Comparison of ENCODE assay signal across 8 cellular contexts in genomic region chr18:5424903-5425302, GRCh38.
A peak's percentile ranks its signal among the peaks of the same experiment; 100 is the strongest.
DNase-seq lines count a peak whose midpoint lies in the region; ATAC-seq and TF ChIP-seq lines count a peak whose summit lies in the region.

No MANE protein-coding gene starts in this region.

- H3K27me3 Mint-ChIP-seq in WTC11 (ENCODE audit: low read depth): no peaks in the 10 kb centered on the region

- H3K4me1 ChIP-seq in left lung: no peaks in the 10 kb centered on the region

- no peaks in the 10 kb centered on the region for H3K27me3 ChIP-seq in left lung

- DNase-seq in GM03348 (ENCODE audit: low spot score) (peak; percentile 28), Kasumi-1 (lab: John Stamatoyannopoulos, UW) (peak; percentile 46 to 82), WTC11 (ENCODE audit: low spot score) (no peak), left lung (no peak), HuH-7 (ENCODE audit: low spot score) (no peak), ecto neural progenitor cell (ENCODE audit: low spot score) (no peak)

- H3K9me3 Mint-ChIP-seq in WTC11: no peaks in the 10 kb centered on the region

- H3K27ac ChIP-seq in 22Rv1 (no peak overlapping the region), left lung (no peak overlapping the region)

- H3K36me3 Mint-ChIP-seq in WTC11: no peaks in the 10 kb centered on the region

- no peak overlapping the region for H3K27ac Mint-ChIP-seq in WTC11

- no peaks in the 10 kb centered on the region for H3K36me3 ChIP-seq in left lung

- POLR2A ChIA-PET in WTC11 (lab: Charles Lee): no interaction called here

- no peaks in the 10 kb centered on the region for H3K4me1 Mint-ChIP-seq in WTC11

- CTCF ChIA-PET in WTC11 (lab: Charles Lee): interaction anchor here (0.9 kb wide), 1 partner anchor 122 kb away, joined by 6 read pairs; no protein-coding TSS in a partner anchor

- no peak overlapping the region for H3K4me3 Mint-ChIP-seq in WTC11

- intact Hi-C loops in left lung (cut with DNase I): no loop called here

- H3K9me3 ChIP-seq in left lung: no peaks in the 10 kb centered on the region

- ATAC-seq in WTC11 (no peak; the same call in 1 of the 2 replicates), left lung (peak; percentile 53), GM19395 (IDR thresholded peaks at IDR 0.05; ENCODE audit: unreplicated experiment) (no peak)

- TF ChIP-seq CTCF in 22Rv1 (IDR thresholded peaks at IDR 0.05): peak; percentile 64
- TF ChIP-seq CTCF in WTC11 (IDR thresholded peaks at IDR 0.05): peak; percentile 55
- peak; percentile 23 to 31 for TF ChIP-seq CTCF in left lung (IDR thresholded peaks at IDR 0.05)

- no peak overlapping the region for H3K4me3 ChIP-seq in left lung

TF ChIP-seq in WTC11, 78 proteins besides CTCF, POLR2A, EP300 and RAD21:
- TF ChIP-seq KAT7 (CRISPR knock-in tag; IDR thresholded peaks at IDR 0.05; ENCODE audit: borderline replicate concordance): no peak
- no peak for TF ChIP-seq ATF1 (CRISPR knock-in tag; IDR thresholded peaks at IDR 0.05)
- TF ChIP-seq, protein P1, sequence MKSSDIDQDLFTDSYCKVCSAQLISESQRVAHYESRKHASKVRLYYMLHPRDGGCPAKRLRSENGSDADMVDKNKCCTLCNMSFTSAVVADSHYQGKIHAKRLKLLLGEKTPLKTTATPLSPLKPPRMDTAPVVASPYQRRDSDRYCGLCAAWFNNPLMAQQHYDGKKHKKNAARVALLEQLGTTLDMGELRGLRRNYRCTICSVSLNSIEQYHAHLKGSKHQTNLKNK (CRISPR knock-in tag; IDR thresholded peaks at IDR 0.05): no peak
- TF ChIP-seq RORB (CRISPR knock-in tag; IDR thresholded peaks at IDR 0.05): no peak
- TF ChIP-seq, protein P2, sequence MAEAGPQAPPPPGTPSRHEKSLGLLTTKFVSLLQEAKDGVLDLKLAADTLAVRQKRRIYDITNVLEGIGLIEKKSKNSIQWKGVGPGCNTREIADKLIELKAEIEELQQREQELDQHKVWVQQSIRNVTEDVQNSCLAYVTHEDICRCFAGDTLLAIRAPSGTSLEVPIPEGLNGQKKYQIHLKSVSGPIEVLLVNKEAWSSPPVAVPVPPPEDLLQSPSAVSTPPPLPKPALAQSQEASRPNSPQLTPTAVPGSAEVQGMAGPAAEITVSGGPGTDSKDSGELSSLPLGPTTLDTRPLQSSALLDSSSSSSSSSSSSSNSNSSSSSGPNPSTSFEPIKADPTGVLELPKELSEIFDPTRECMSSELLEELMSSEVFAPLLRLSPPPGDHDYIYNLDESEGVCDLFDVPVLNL (CRISPR knock-in tag; IDR thresholded peaks at IDR 0.05; ENCODE audit: borderline replicate concordance, low read depth): no peak
- no peak for TF ChIP-seq NFATC4 (CRISPR knock-in tag; IDR thresholded peaks at IDR 0.05)
- no peak for TF ChIP-seq PRRX2 (CRISPR knock-in tag; IDR thresholded peaks at IDR 0.05)
- no peak for TF ChIP-seq ZNF219 (CRISPR knock-in tag; IDR thresholded peaks at IDR 0.05; ENCODE audit: borderline replicate concordance)
- no peak for TF ChIP-seq TEAD4 (CRISPR knock-in tag; IDR thresholded peaks at IDR 0.05)
- no peak for TF ChIP-seq IRF2 (CRISPR knock-in tag; IDR thresholded peaks at IDR 0.05; ENCODE audit: borderline replicate concordance, low read depth)
- TF ChIP-seq, protein P3, sequence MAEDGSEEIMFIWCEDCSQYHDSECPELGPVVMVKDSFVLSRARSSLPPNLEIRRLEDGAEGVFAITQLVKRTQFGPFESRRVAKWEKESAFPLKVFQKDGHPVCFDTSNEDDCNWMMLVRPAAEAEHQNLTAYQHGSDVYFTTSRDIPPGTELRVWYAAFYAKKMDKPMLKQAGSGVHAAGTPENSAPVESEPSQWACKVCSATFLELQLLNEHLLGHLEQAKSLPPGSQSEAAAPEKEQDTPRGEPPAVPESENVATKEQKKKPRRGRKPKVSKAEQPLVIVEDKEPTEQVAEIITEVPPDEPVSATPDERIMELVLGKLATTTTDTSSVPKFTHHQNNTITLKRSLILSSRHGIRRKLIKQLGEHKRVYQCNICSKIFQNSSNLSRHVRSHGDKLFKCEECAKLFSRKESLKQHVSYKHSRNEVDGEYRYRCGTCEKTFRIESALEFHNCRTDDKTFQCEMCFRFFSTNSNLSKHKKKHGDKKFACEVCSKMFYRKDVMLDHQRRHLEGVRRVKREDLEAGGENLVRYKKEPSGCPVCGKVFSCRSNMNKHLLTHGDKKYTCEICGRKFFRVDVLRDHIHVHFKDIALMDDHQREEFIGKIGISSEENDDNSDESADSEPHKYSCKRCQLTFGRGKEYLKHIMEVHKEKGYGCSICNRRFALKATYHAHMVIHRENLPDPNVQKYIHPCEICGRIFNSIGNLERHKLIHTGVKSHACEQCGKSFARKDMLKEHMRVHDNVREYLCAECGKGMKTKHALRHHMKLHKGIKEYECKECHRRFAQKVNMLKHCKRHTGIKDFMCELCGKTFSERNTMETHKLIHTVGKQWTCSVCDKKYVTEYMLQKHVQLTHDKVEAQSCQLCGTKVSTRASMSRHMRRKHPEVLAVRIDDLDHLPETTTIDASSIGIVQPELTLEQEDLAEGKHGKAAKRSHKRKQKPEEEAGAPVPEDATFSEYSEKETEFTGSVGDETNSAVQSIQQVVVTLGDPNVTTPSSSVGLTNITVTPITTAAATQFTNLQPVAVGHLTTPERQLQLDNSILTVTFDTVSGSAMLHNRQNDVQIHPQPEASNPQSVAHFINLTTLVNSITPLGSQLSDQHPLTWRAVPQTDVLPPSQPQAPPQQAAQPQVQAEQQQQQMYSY (CRISPR knock-in tag; IDR thresholded peaks at IDR 0.05): no peak
- TF ChIP-seq ZNF532 (CRISPR knock-in tag; IDR thresholded peaks at IDR 0.05; ENCODE audit: borderline replicate concordance): no peak
- no peak for TF ChIP-seq ZNF416 (CRISPR knock-in tag; IDR thresholded peaks at IDR 0.05)
- no peak for TF ChIP-seq NR2C2 (CRISPR knock-in tag; IDR thresholded peaks at IDR 0.05)
- TF ChIP-seq IRF1 (CRISPR knock-in tag; IDR thresholded peaks at IDR 0.05): no peak
- no peak for TF ChIP-seq NR3C1 (CRISPR knock-in tag; conservative IDR thresholded peaks at IDR 0.05; ENCODE audit: low read depth)
- TF ChIP-seq ZNF671 (CRISPR knock-in tag; IDR thresholded peaks at IDR 0.05): no peak

Comparison
In these comparisons a context has a peak if more than half of its experiments do, and no peak if none do; other contexts are left out.
1. DNase-seq: peak in GM03348 (single experiment) and Kasumi-1 (2 of 2); none in WTC11 (single experiment), left lung (0 of 2), HuH-7 (single experiment) and ecto neural progenitor cell (single experiment).
2. Peak in every context shown above with its lines, with median percentiles within 50 percentile points of each other: CTCF ChIP-seq.